Comparison of ENCODE assay signal across 2 cellular contexts in the genomic region with DNA sequence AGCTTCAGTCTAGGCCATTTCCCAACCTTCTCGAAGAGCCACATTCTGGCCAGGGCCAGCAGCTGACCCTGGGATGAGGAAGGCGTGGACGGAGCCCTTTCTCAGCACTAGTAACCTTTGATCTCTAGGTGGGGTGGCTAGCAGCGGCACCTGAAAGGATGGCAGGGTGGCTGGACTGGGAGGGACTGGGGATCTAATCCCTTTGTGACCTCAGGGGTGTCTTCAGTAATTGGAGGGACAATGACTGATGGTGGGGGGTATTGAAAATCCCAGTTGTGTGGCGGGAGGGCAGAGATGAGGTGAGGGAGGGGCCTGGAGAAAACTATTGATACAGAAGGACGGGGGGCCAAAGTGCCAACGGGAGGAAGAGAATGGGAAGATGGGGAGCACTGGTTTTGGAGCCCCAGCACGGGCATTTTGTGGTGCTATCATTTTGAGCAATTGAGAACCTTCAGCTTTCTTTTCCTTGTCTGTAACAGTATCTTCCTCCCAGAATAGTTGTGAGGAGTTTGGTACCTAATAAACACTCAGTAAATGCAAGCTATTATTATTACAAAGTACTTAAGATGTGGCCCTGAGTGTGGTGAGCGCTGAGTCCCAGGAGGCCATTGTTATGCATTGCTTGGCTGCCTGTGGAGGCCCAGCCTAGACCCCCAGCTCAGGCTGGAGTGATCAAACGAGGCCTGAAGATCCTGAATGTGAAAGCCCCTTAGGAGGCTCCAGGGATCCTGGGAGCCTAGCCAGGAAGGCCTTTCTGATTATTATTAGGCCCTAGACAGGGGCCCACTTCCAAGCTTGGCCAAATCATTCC.
A peak's percentile ranks its signal among the peaks of the same experiment; 100 is the strongest.
TF ChIP-seq lines count a peak whose summit lies in the region.

No MANE protein-coding gene starts in this region.

TF ChIP-seq in HepG2, 621 proteins besides CTCF, POLR2A, EP300 and RAD21 (continued from another document and continues in another):
- TF ChIP-seq, protein P1, sequence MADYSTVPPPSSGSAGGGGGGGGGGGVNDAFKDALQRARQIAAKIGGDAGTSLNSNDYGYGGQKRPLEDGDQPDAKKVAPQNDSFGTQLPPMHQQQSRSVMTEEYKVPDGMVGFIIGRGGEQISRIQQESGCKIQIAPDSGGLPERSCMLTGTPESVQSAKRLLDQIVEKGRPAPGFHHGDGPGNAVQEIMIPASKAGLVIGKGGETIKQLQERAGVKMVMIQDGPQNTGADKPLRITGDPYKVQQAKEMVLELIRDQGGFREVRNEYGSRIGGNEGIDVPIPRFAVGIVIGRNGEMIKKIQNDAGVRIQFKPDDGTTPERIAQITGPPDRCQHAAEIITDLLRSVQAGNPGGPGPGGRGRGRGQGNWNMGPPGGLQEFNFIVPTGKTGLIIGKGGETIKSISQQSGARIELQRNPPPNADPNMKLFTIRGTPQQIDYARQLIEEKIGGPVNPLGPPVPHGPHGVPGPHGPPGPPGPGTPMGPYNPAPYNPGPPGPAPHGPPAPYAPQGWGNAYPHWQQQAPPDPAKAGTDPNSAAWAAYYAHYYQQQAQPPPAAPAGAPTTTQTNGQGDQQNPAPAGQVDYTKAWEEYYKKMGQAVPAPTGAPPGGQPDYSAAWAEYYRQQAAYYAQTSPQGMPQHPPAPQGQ (CRISPR knock-in tag; IDR thresholded peaks at IDR 0.05; ENCODE audit: borderline replicate concordance): no peak
- TF ChIP-seq KLF9 (CRISPR knock-in tag; IDR thresholded peaks at IDR 0.05; ENCODE audit: low read depth) (no peak), ZNF143 (CRISPR knock-in tag; IDR thresholded peaks at IDR 0.05) (peak; percentile 40; the same call in 1 of the 2 replicates), HES4 (CRISPR knock-in tag; IDR thresholded peaks at IDR 0.05; ENCODE audit: borderline replicate concordance) (no peak), PAF1 (CRISPR knock-in tag; IDR thresholded peaks at IDR 0.05) (no peak), TEAD2 (CRISPR knock-in tag; IDR thresholded peaks at IDR 0.05) (no peak), ZNF329 (CRISPR knock-in tag; IDR thresholded peaks at IDR 0.05; ENCODE audit: low read depth) (no peak), TEAD3 (CRISPR knock-in tag; optimal IDR thresholded peaks at IDR 0.05; ENCODE audit: borderline replicate concordance) (peak; percentile 31), CCAR2 (optimal IDR thresholded peaks at IDR 0.05; ENCODE audit: low read depth, low read length) (no peak), TBX2 (CRISPR knock-in tag; IDR thresholded peaks at IDR 0.05; ENCODE audit: borderline replicate concordance) (peak; percentile 65; the same call in 1 of the 2 replicates), CBX1 (IDR thresholded peaks at IDR 0.05; ENCODE audit: low read depth) (no peak), YEATS2 (CRISPR knock-in tag; IDR thresholded peaks at IDR 0.05; ENCODE audit: borderline replicate concordance) (no peak)
- TF ChIP-seq, protein P2, sequence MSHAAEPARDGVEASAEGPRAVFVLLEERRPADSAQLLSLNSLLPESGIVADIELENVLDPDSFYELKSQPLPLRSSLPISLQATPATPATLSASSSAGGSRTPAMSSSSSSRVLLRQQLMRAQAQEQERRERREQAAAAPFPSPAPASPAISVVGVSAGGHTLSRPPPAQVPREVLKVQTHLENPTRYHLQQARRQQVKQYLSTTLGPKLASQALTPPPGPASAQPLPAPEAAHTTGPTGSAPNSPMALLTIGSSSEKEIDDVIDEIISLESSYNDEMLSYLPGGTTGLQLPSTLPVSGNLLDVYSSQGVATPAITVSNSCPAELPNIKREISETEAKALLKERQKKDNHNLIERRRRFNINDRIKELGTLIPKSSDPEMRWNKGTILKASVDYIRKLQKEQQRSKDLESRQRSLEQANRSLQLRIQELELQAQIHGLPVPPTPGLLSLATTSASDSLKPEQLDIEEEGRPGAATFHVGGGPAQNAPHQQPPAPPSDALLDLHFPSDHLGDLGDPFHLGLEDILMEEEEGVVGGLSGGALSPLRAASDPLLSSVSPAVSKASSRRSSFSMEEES (CRISPR knock-in tag; IDR thresholded peaks at IDR 0.05): no peak
- TF ChIP-seq, protein P3, sequence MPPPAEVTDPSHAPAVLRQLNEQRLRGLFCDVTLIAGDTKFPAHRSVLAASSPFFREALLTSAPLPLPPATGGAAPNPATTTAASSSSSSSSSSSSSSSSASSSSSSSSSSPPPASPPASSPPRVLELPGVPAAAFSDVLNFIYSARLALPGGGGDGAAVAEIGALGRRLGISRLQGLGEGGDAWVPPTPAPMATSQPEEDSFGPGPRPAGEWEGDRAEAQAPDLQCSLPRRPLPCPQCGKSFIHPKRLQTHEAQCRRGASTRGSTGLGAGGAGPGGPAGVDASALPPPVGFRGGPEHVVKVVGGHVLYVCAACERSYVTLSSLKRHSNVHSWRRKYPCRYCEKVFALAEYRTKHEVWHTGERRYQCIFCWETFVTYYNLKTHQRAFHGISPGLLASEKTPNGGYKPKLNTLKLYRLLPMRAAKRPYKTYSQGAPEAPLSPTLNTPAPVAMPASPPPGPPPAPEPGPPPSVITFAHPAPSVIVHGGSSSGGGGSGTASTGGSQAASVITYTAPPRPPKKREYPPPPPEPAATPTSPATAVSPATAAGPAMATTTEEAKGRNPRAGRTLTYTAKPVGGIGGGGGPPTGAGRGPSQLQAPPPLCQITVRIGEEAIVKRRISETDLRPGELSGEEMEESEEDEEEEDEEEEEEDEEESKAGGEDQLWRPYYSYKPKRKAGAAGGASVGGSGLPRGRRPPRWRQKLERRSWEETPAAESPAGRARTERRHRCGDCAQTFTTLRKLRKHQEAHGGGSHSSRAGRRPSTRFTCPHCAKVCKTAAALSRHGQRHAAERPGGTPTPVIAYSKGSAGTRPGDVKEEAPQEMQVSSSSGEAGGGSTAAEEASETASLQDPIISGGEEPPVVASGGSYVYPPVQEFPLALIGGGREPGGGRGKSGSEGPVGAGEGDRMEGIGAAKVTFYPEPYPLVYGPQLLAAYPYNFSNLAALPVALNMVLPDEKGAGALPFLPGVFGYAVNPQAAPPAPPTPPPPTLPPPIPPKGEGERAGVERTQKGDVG (CRISPR knock-in tag; IDR thresholded peaks at IDR 0.05; ENCODE audit: borderline replicate concordance): no peak
- TF ChIP-seq, protein P4, sequence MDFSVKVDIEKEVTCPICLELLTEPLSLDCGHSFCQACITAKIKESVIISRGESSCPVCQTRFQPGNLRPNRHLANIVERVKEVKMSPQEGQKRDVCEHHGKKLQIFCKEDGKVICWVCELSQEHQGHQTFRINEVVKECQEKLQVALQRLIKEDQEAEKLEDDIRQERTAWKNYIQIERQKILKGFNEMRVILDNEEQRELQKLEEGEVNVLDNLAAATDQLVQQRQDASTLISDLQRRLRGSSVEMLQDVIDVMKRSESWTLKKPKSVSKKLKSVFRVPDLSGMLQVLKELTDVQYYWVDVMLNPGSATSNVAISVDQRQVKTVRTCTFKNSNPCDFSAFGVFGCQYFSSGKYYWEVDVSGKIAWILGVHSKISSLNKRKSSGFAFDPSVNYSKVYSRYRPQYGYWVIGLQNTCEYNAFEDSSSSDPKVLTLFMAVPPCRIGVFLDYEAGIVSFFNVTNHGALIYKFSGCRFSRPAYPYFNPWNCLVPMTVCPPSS (IDR thresholded peaks at IDR 0.05): no peak
- TF ChIP-seq, protein P5, sequence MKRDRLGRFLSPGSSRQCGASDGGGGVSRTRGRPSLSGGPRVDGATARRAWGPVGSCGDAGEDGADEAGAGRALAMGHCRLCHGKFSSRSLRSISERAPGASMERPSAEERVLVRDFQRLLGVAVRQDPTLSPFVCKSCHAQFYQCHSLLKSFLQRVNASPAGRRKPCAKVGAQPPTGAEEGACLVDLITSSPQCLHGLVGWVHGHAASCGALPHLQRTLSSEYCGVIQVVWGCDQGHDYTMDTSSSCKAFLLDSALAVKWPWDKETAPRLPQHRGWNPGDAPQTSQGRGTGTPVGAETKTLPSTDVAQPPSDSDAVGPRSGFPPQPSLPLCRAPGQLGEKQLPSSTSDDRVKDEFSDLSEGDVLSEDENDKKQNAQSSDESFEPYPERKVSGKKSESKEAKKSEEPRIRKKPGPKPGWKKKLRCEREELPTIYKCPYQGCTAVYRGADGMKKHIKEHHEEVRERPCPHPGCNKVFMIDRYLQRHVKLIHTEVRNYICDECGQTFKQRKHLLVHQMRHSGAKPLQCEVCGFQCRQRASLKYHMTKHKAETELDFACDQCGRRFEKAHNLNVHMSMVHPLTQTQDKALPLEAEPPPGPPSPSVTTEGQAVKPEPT (CRISPR knock-in tag; IDR thresholded peaks at IDR 0.05; ENCODE audit: low read depth): no peak

TF ChIP-seq in H1, 55 proteins besides CTCF, POLR2A, EP300 and RAD21 (continued from another document and continues in another):
- TF ChIP-seq, protein P6, sequence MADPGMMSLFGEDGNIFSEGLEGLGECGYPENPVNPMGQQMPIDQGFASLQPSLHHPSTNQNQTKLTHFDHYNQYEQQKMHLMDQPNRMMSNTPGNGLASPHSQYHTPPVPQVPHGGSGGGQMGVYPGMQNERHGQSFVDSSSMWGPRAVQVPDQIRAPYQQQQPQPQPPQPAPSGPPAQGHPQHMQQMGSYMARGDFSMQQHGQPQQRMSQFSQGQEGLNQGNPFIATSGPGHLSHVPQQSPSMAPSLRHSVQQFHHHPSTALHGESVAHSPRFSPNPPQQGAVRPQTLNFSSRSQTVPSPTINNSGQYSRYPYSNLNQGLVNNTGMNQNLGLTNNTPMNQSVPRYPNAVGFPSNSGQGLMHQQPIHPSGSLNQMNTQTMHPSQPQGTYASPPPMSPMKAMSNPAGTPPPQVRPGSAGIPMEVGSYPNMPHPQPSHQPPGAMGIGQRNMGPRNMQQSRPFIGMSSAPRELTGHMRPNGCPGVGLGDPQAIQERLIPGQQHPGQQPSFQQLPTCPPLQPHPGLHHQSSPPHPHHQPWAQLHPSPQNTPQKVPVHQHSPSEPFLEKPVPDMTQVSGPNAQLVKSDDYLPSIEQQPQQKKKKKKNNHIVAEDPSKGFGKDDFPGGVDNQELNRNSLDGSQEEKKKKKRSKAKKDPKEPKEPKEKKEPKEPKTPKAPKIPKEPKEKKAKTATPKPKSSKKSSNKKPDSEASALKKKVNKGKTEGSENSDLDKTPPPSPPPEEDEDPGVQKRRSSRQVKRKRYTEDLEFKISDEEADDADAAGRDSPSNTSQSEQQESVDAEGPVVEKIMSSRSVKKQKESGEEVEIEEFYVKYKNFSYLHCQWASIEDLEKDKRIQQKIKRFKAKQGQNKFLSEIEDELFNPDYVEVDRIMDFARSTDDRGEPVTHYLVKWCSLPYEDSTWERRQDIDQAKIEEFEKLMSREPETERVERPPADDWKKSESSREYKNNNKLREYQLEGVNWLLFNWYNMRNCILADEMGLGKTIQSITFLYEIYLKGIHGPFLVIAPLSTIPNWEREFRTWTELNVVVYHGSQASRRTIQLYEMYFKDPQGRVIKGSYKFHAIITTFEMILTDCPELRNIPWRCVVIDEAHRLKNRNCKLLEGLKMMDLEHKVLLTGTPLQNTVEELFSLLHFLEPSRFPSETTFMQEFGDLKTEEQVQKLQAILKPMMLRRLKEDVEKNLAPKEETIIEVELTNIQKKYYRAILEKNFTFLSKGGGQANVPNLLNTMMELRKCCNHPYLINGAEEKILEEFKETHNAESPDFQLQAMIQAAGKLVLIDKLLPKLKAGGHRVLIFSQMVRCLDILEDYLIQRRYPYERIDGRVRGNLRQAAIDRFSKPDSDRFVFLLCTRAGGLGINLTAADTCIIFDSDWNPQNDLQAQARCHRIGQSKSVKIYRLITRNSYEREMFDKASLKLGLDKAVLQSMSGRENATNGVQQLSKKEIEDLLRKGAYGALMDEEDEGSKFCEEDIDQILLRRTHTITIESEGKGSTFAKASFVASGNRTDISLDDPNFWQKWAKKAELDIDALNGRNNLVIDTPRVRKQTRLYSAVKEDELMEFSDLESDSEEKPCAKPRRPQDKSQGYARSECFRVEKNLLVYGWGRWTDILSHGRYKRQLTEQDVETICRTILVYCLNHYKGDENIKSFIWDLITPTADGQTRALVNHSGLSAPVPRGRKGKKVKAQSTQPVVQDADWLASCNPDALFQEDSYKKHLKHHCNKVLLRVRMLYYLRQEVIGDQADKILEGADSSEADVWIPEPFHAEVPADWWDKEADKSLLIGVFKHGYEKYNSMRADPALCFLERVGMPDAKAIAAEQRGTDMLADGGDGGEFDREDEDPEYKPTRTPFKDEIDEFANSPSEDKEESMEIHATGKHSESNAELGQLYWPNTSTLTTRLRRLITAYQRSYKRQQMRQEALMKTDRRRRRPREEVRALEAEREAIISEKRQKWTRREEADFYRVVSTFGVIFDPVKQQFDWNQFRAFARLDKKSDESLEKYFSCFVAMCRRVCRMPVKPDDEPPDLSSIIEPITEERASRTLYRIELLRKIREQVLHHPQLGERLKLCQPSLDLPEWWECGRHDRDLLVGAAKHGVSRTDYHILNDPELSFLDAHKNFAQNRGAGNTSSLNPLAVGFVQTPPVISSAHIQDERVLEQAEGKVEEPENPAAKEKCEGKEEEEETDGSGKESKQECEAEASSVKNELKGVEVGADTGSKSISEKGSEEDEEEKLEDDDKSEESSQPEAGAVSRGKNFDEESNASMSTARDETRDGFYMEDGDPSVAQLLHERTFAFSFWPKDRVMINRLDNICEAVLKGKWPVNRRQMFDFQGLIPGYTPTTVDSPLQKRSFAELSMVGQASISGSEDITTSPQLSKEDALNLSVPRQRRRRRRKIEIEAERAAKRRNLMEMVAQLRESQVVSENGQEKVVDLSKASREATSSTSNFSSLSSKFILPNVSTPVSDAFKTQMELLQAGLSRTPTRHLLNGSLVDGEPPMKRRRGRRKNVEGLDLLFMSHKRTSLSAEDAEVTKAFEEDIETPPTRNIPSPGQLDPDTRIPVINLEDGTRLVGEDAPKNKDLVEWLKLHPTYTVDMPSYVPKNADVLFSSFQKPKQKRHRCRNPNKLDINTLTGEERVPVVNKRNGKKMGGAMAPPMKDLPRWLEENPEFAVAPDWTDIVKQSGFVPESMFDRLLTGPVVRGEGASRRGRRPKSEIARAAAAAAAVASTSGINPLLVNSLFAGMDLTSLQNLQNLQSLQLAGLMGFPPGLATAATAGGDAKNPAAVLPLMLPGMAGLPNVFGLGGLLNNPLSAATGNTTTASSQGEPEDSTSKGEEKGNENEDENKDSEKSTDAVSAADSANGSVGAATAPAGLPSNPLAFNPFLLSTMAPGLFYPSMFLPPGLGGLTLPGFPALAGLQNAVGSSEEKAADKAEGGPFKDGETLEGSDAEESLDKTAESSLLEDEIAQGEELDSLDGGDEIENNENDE (IDR thresholded peaks at IDR 0.05; ENCODE audit: insufficient replicate concordance, low read length): peak; percentile 77
- TF ChIP-seq POU5F1 (IDR thresholded peaks at IDR 0.05; ENCODE audit: low read depth, low read length) (peak; percentile 99), BRCA1 (IDR thresholded peaks at IDR 0.05; ENCODE audit: low read depth, low read length) (no peak), SP1 (IDR thresholded peaks at IDR 0.05; ENCODE audit: low read depth, low read length) (peak; percentile 80), ZNF274 (IDR thresholded peaks at IDR 0.05; ENCODE audit: borderline replicate concordance, extremely low read depth, low read length) (no peak), BCL11A (IDR thresholded peaks at IDR 0.05; ENCODE audit: low read depth in 2 of 2, low read length in 2 of 2) (no peak), EZH2 (IDR thresholded peaks at IDR 0.05; ENCODE audit: low read depth, low read length, severe bottlenecking) (no peak), CBX5 (IDR thresholded peaks at IDR 0.05; ENCODE audit: low read depth, low read length) (no peak), E2F6 (IDR thresholded peaks at IDR 0.05) (no peak), JUND (IDR thresholded peaks at IDR 0.05; ENCODE audit: low read length) (no peak), YY1 (IDR thresholded peaks at IDR 0.05; ENCODE audit: low read depth, low read length) (peak; percentile 74), GTF2F1 (IDR thresholded peaks at IDR 0.05; ENCODE audit: borderline replicate concordance, low read depth, low read length) (no peak), MAX (IDR thresholded peaks at IDR 0.05) (no peak)
